ENCODE assay signal across 19 cellular contexts in genomic region chr4:182453830-182454229, GRCh38.
DNase-seq lines count a peak whose midpoint lies in the region; ATAC-seq, FAIRE-seq and TF ChIP-seq lines count a peak whose summit lies in the region.
"Had no signal": no experiment of that assay in that cellular context is flagged by ENCODE, and none has a peak within 500 bp of the region (broad histone marks: within the 10 kb centered on the region; RNA-seq: fewer than 3 reads in every experiment).

No MANE protein-coding gene starts in this region.

- no peaks in the 10 kb centered on the region for H3F3A ChIP-seq in GM23248 (ENCODE audit: insufficient read depth)

- intact Hi-C loops in adrenal gland (cut with DNase I) = no loop called here

- no peak for ATAC-seq in HG02870 (IDR thresholded peaks at IDR 0.05; ENCODE audit: unreplicated experiment)
- ATAC-seq: A549, HepG2 had no signal

- H2BK120ac ChIP-seq in H1 (replicated peaks; ENCODE audit: low read depth, low read length) = no peak overlapping the region

- H3K27me3 ChIP-seq in H1 (replicated peaks in 1 of 4; ENCODE audit: control insufficient read depth in 3 of 4, extremely low read depth in 1 of 4, insufficient read depth in 3 of 4, low read length in 3 of 4) (no peaks in the 10 kb centered on the region), adrenal gland (no peaks in the 10 kb centered on the region), GM23248 (replicated peaks; ENCODE audit: insufficient read depth) (peaks cover 34% of the 10 kb centered on the region)
- H3K27me3 ChIP-seq: SJSA1 had no signal

- no peaks in the 10 kb centered on the region for H3K9me3 ChIP-seq in H1 (ENCODE audit: insufficient read depth in 2 of 2, low read depth in 1 of 2, low read length in 1 of 2)
- H3K9me3 ChIP-seq in adrenal gland (replicated peaks in 1 of 3) = no peaks in the 10 kb centered on the region
- no peaks in the 10 kb centered on the region for H3K9me3 ChIP-seq in GM23248 (ENCODE audit: low read depth)
- H3K9me3 ChIP-seq: A549; BLaER1 treated with 17β-estradiol and CSF1 and Interleukin-3, amounts not matched to agents 10 nM and 100 nM; HAP-1; SJSA1 had no signal

- H3K4me1 ChIP-seq in H1 (replicated peaks in 1 of 4; ENCODE audit: control insufficient read depth in 3 of 4, insufficient read depth in 4 of 4, low read length in 3 of 4) (peaks cover 0 to 6% (median 5%) of the 10 kb centered on the region in 4 experiments; a peak in 3 of 7 replicates), adrenal gland (replicated peaks in 1 of 2) (peaks cover 4 to 17% of the 10 kb centered on the region in 2 donors), GM23248 (ENCODE audit: insufficient read depth) (peaks cover 7% of the 10 kb centered on the region; the same call in 1 of the 2 replicates)
- H3K4me1 ChIP-seq: A549 had no signal

- no peak overlapping the region for H2BK15ac ChIP-seq in H1 (ENCODE audit: low read length)

- no peak overlapping the region for H2BK12ac ChIP-seq in H1 (ENCODE audit: low read depth, low read length)

- peaks cover 0 to 88% of the 10 kb centered on the region in 2 experiments; a peak in 3 of 4 replicates for H3K79me2 ChIP-seq in H1 (ENCODE audit: control insufficient read depth in 1 of 2, insufficient read depth in 2 of 2, low read length in 2 of 2)
- no peaks in the 10 kb centered on the region for H3K79me2 ChIP-seq in GM23248 (ENCODE audit: insufficient read depth)

- H3K9ac ChIP-seq in H1 (replicated peaks in 1 of 4; ENCODE audit: extremely low read depth in 1 of 4, low read depth in 3 of 4, low read length in 3 of 4) = no peak overlapping the region
- H3K9ac ChIP-seq in GM23248 = no peak overlapping the region
- H3K9ac ChIP-seq: BLaER1 treated with 17β-estradiol and CSF1 and Interleukin-3, amounts not matched to agents 10 nM and 100 nM; KMS-11 had no signal

- in situ Hi-C loops in GM23248 (cut with MboI) = no loop called here

- WGBS in H1 (ENCODE audit: extremely low coverage in 1 of 2, insufficient coverage in 1 of 2, insufficient read length in 1 of 2, insufficient replicate concordance in 2 of 2, low coverage in 1 of 2, low lambda C conversion rate in 2 of 2, missing lambda C conversion rate in 1 of 2), 2 experiments = 68% methylated on average over 2 of the region's 2 CpGs; no CpG with 5 or more reads in 1 of the 2 experiments
- WGBS in adrenal gland, 4 donors = 60 to 86% (median 80%) methylated on average over 2 of the region's 2 CpGs
- 60 to 63% methylated on average over 2 of the region's 2 CpGs for WGBS in GM23248 (ENCODE audit: low coverage in 1 of 2, low lambda C conversion rate in 2 of 2, missing lambda C conversion rate in 2 of 2), 2 experiments

- DNase-seq in COR-L47 (lab: John Stamatoyannopoulos, UW) = peak; percentile 24
- DNase-seq in HEK293T (ENCODE audit: extremely low spot score) = no peak
- peak; percentile 80 to 88 for DNase-seq in NCI-H1930 (lab: John Stamatoyannopoulos, UW)
- no peak for DNase-seq in H1 (ENCODE audit: low read depth in 1 of 2, low spot score in 2 of 2)
- DNase-seq in adrenal gland = no peak
- no peak for DNase-seq in GM23248
- DNase-seq in NCI-H524 (lab: John Stamatoyannopoulos, UW) = no peak
- DNase-seq: CD8-positive, alpha-beta memory T cell; DMS 273 treated with DMSO at 0.1 percent for 48 hours; NCI-H1048; PC-9; SW 1271 had no signal

- no peak overlapping the region for H3K18ac ChIP-seq in H1 (ENCODE audit: extremely low read depth, low read length)

- no peak overlapping the region for H3K14ac ChIP-seq in H1 (ENCODE audit: insufficient read length)

- TF ChIP-seq CTCF in H1 (IDR thresholded peaks at IDR 0.05; ENCODE audit: control extremely low read depth in 1 of 3, insufficient read depth in 1 of 3, low read depth in 1 of 3, low read length in 3 of 3) = no peak
- TF ChIP-seq CTCF in adrenal gland (IDR thresholded peaks at IDR 0.05) = no peak

- CTCF ChIA-PET in HEK293T (lab: Yijun Ruan, JAX) = no interaction called here
- CTCF ChIA-PET in H1 (lab: Charles Lee; ENCODE audit: partially characterized antibody) = interaction anchor here (1.1 to 1.8 kb wide), 3 partner anchors 10 to 1248 kb away, joined by 3 to 6 read pairs (median 6); no protein-coding TSS in a partner anchor

- TF ChIP-seq RAD21 in H1 (IDR thresholded peaks at IDR 0.05 in 1 of 2, conservative IDR thresholded peaks at IDR 0.05 in 1 of 2; ENCODE audit: low read depth in 2 of 2, low read length in 2 of 2) = no peak

- no peak overlapping the region for H4K5ac ChIP-seq in H1 (ENCODE audit: insufficient read length, low read depth, low read length)

- peaks cover 7% of the 10 kb centered on the region; the same call in 1 of the 2 replicates for H3K23me2 ChIP-seq in H1 (ENCODE audit: low read depth, low read length)

- no peak overlapping the region; a peak in 1 of 4 replicates for H3K4me2 ChIP-seq in H1 (ENCODE audit: insufficient read depth in 1 of 2, low read depth in 2 of 2, low read length in 2 of 2)
- no peak overlapping the region for H3K4me2 ChIP-seq in GM23248 (ENCODE audit: unreplicated experiment)
- H3K4me2 ChIP-seq: A549; BLaER1 treated with 17β-estradiol and CSF1 and Interleukin-3, amounts not matched to agents 10 nM and 100 nM; KMS-11; PC-9 had no signal

- H3K23ac ChIP-seq in H1 (ENCODE audit: insufficient read length) = peak overlapping the region; percentile 27

- H2AFZ ChIP-seq in H1 (ENCODE audit: low read length) (no peak overlapping the region), GM23248 (no peak overlapping the region)
- H2AFZ ChIP-seq: PC-9 had no signal

- no peak overlapping the region for H2BK5ac ChIP-seq in H1 (ENCODE audit: low read depth, low read length)

- no peak for FAIRE-seq in H1 (lab: Jason Lieb, UNC)
- FAIRE-seq: A549, HepG2 had no signal

- no peak overlapping the region for H3K4ac ChIP-seq in H1 (replicated peaks; ENCODE audit: insufficient read length, low read depth, low read length)

- no peak overlapping the region for H2AK5ac ChIP-seq in H1 (ENCODE audit: low read depth, low read length)

- H3K4me3 ChIP-seq in H1 (ENCODE audit: extremely low read depth in 1 of 4, insufficient read depth in 2 of 4, low read depth in 3 of 4, low read length in 4 of 4) = no peak overlapping the region
- no peak overlapping the region for H3K4me3 ChIP-seq in adrenal gland
- H3K4me3 ChIP-seq in GM23248 = no peak overlapping the region
- H3K4me3 ChIP-seq: A549; BLaER1 treated with 17β-estradiol and CSF1 and Interleukin-3, amounts not matched to agents 10 nM and 100 nM; HAP-1; PC-9; SJSA1 had no signal

- no peak overlapping the region for H4K8ac ChIP-seq in H1 (ENCODE audit: extremely low read depth, insufficient read depth, low read length)

- H3K56ac ChIP-seq in H1 (replicated peaks; ENCODE audit: insufficient read length, low read depth, low read length) = no peak overlapping the region

- H3K36me3 ChIP-seq in H1 (ENCODE audit: control insufficient read depth in 2 of 4, insufficient read depth in 4 of 4, low read length in 3 of 4) (no peaks in the 10 kb centered on the region), adrenal gland (replicated peaks in 1 of 2) (no peaks in the 10 kb centered on the region), GM23248 (ENCODE audit: low read depth) (no peaks in the 10 kb centered on the region)
- H3K36me3 ChIP-seq: BLaER1 treated with 17β-estradiol and CSF1 and Interleukin-3, amounts not matched to agents 10 nM and 100 nM; HAP-1; SJSA1 had no signal

- H3K9me2 ChIP-seq in GM23248 (ENCODE audit: insufficient read depth) = no peaks in the 10 kb centered on the region

- H2BK20ac ChIP-seq in H1 (ENCODE audit: low read length) = no peak overlapping the region

- no peak for TF ChIP-seq EP300 in H1 (IDR thresholded peaks at IDR 0.05; ENCODE audit: borderline replicate concordance in 1 of 2, low read depth in 2 of 2, low read length in 2 of 2)

- no peak for TF ChIP-seq POLR2A in H1 (IDR thresholded peaks at IDR 0.05; ENCODE audit: control extremely low read depth in 1 of 2, low read depth in 2 of 2, low read length in 2 of 2)
- TF ChIP-seq POLR2A in adrenal gland (IDR thresholded peaks at IDR 0.05) = no peak

- no peak overlapping the region for H3K27ac ChIP-seq in H1 (ENCODE audit: low read depth, low read length)
- H3K27ac ChIP-seq in adrenal gland = no peak overlapping the region
- H3K27ac ChIP-seq in GM23248 = no peak overlapping the region
- H3K27ac ChIP-seq: A549; BLaER1 treated with 17β-estradiol and CSF1 and Interleukin-3, amounts not matched to agents 10 nM and 100 nM; KMS-11; PC-9; SJSA1 had no signal

- H4K91ac ChIP-seq in H1 (replicated peaks; ENCODE audit: insufficient read length, low read length) = no peak overlapping the region

- H4K20me1 ChIP-seq in H1 (replicated peaks in 1 of 2; ENCODE audit: control insufficient read depth in 1 of 2, insufficient read depth in 2 of 2, low read length in 2 of 2) (no peaks in the 10 kb centered on the region), GM23248 (ENCODE audit: insufficient read depth) (no peaks in the 10 kb centered on the region)

- POLR2A ChIA-PET in HEK293T (lab: Yijun Ruan, JAX) (no interaction called here), H1 (lab: Charles Lee; ENCODE audit: partially characterized antibody) (no interaction called here)

- H3K79me1 ChIP-seq in H1 (ENCODE audit: low read depth, low read length) = peaks cover 3% of the 10 kb centered on the region; the same call in 1 of the 2 replicates

TF ChIP-seq in HEK293T, 16 proteins besides CTCF, POLR2A, EP300 and RAD21 (continues in another document):
- TF ChIP-seq CTBP1 (IDR thresholded peaks at IDR 0.05; ENCODE audit: borderline replicate concordance) = 0 out of 2 replicates have a peak, but pooled peaks have one; percentile 31
- no peak for TF ChIP-seq LEF1 (IDR thresholded peaks at IDR 0.05; ENCODE audit: borderline replicate concordance)
- no peak for TF ChIP-seq FOXA1 (IDR thresholded peaks at IDR 0.05)
- TF ChIP-seq ZNF384 (IDR thresholded peaks at IDR 0.05) = no peak
- no peak for TF ChIP-seq ARNT (IDR thresholded peaks at IDR 0.05)
- TF ChIP-seq SUZ12 (IDR thresholded peaks at IDR 0.05) = no peak
- no peak for TF ChIP-seq ELF4 (IDR thresholded peaks at IDR 0.05)

TF ChIP-seq in H1, 55 proteins besides CTCF, POLR2A, EP300 and RAD21:
- TF ChIP-seq RBBP5 (IDR thresholded peaks at IDR 0.05; ENCODE audit: borderline replicate concordance, low read depth, low read length) (no peak), CBX8 (IDR thresholded peaks at IDR 0.05; ENCODE audit: borderline replicate concordance, low read depth, low read length) (no peak), ATF3 (IDR thresholded peaks at IDR 0.05; ENCODE audit: insufficient read depth, low read depth, low read length) (no peak), YY1 (IDR thresholded peaks at IDR 0.05; ENCODE audit: low read depth, low read length) (no peak), KDM1A (IDR thresholded peaks at IDR 0.05; ENCODE audit: borderline replicate concordance, low read length) (no peak), MAFK (IDR thresholded peaks at IDR 0.05; ENCODE audit: low read depth, low read length) (no peak)

Comparison
In these comparisons a context has a peak if more than half of its experiments do, and no peak if none do; other contexts are left out.
1. DNase-seq: peak in COR-L47 (single experiment) and NCI-H1930 (2 of 2); none in HEK293T (single experiment), H1 (0 of 2), adrenal gland (0 of 7), GM23248 (single experiment) and NCI-H524 (0 of 2).